Comparison of ENCODE assay signal across 12 cellular contexts in genomic region chr17:44827863-44828262, GRCh38. TPM values are rescaled to one million over a fixed set of nuclear protein-coding genes. Genes with fewer than 3 reads are reported as not detected.
DNase-seq lines count a peak whose midpoint lies in the region; TF ChIP-seq lines count a peak whose summit lies in the region.
"Had no signal": no experiment of that assay in that cellular context is flagged by ENCODE, and none has a peak within 500 bp of the region (broad histone marks: within the 10 kb centered on the region; RNA-seq: fewer than 3 reads in every experiment).

No MANE protein-coding gene starts in this region.

- peak overlapping the region; percentile 78 for H3K4me2 ChIP-seq in OCI-LY3 (ENCODE audit: low read length)

- H3K79me2 ChIP-seq in OCI-LY3 (ENCODE audit: low read length) = peaks cover 68% of the 10 kb centered on the region

- intact Hi-C loops in ovary (cut with DNase I) = no loop called here

- H3K9me3 ChIP-seq in OCI-LY3 (ENCODE audit: insufficient read depth, low read length) (no peaks in the 10 kb centered on the region), ovary (no peaks in the 10 kb centered on the region)
- H3K9me3 ChIP-seq: Caco-2 had no signal

- no peak overlapping the region for H2AFZ ChIP-seq in OCI-LY3 (ENCODE audit: low read depth, low read length)

- TF ChIP-seq EP300 in ovary (IDR thresholded peaks at IDR 0.05) = no peak

- H3K27ac ChIP-seq in OCI-LY3 (ENCODE audit: low read length) = no peak overlapping the region
- no peak overlapping the region for H3K27ac ChIP-seq in ovary

- DNase-seq in Caki2 (ENCODE audit: low read depth) (peak; percentile 29), fibroblast of gingiva (ENCODE audit: low read depth) (peak; percentile 14), ovary (no peak), DMS53 treated with DMSO at 0.1 percent for 48 hours (lab: John Stamatoyannopoulos, UW; ENCODE audit: unreplicated experiment) (no peak), SK-N-DZ (ENCODE audit: low spot score) (no peak), putamen (ENCODE audit: low spot score) (no peak)
- no peak for DNase-seq in activated T-cell treated with anti-CD3 and anti-CD28 coated beads, Interleukin-2, amount 50 U/mL, for 1 hour
- DNase-seq: stimulated activated CD4-positive, alpha-beta T cell treated with anti-CD3 and anti-CD28 coated beads, Interleukin-4, amount 100 ng/mL, for 1 hour; substantia nigra had no signal

- H3K4me1 ChIP-seq in OCI-LY3 (ENCODE audit: low read length) (peaks cover 11% of the 10 kb centered on the region), ovary (ENCODE audit: insufficient read depth) (no peaks in the 10 kb centered on the region)

- no peak for TF ChIP-seq POLR2A in ovary (IDR thresholded peaks at IDR 0.05)

- TF ChIP-seq CTCF in OCI-LY3 (IDR thresholded peaks at IDR 0.05; ENCODE audit: low read depth, low read length) (no peak), ovary (IDR thresholded peaks at IDR 0.05) (no peak)

- H3K4me3 ChIP-seq in OCI-LY3 (ENCODE audit: low read length) (peak overlapping the region; percentile 90; the same call in 1 of the 2 replicates), ovary (peak overlapping the region; percentile 65)

- 0 out of 2 replicates have a peak, but pooled peaks cover 3% of the 10 kb centered on the region for H3K27me3 ChIP-seq in OCI-LY3 (ENCODE audit: low read depth, low read length)
- no peaks in the 10 kb centered on the region for H3K27me3 ChIP-seq in ovary

- in situ Hi-C loops in Caki2 (cut with HindIII; ENCODE audit: low pct_unique_long_range_greater_than_20kb, low sequenced_read_pairs) = no loop called here

- H3K9ac ChIP-seq in OCI-LY3 (ENCODE audit: low read length) = no peak overlapping the region

- peaks cover 17% of the 10 kb centered on the region for H4K20me1 ChIP-seq in OCI-LY3 (ENCODE audit: insufficient read depth, low read length)

- H3K36me3 ChIP-seq in OCI-LY3 (replicated peaks; ENCODE audit: low read depth, low read length) (no peaks in the 10 kb centered on the region), ovary (no peaks in the 10 kb centered on the region)

- WGBS in ovary, 3 donors = 74 to 82% (median 77%) methylated on average over 1 of the region's 1 CpG

RNA-seq across cellular contexts. Expression of gene GJC1, which starts 2.2 kb away (rescaled TPM):
- 19.9 and 26.3 TPM in 2 replicates for total RNA-seq in Caki2 (2014; rRNA removed; shearing (Covaris generic); ENCODE audit: low replicate concordance)
- total RNA-seq in ovary = 1 to 10 TPM; 1.3 to 6.4 (median 4.3) TPM
- 10 to 100 TPM in 1 of 2 donors, 1 to 10 TPM in 1; 3.8 to 18.4 TPM for polyA plus RNA-seq in ovary
- polyA plus RNA-seq in SK-N-DZ (2014; cell fraction: cytosol; rRNA removed) = 41.0 and 48.8 TPM in 2 replicates
- polyA plus RNA-seq in SK-N-DZ (2014; cell fraction: nucleus; rRNA removed) = 15.7 and 37.2 TPM in 2 replicates

RNA-seq across cellular contexts. Expression of gene HIGD1B, which starts 19.8 kb away (rescaled TPM):
- total RNA-seq in Caki2 (2014; rRNA removed; shearing (Covaris generic); ENCODE audit: low replicate concordance) = not detected in 2 replicates
- total RNA-seq in ovary = 1 to 10 TPM; 1.1 to 5.6 (median 2.0) TPM
- 1 to 10 TPM; 6.3 to 6.8 TPM for polyA plus RNA-seq in ovary
- polyA plus RNA-seq in SK-N-DZ (2014; cell fraction: cytosol; rRNA removed) = not detected in 2 replicates
- polyA plus RNA-seq in SK-N-DZ (2014; cell fraction: nucleus; rRNA removed) = not detected in 2 replicates
- total RNA-seq: Caco-2, NCI-H460 had no signal

Comparison
In these comparisons a context has a peak if more than half of its experiments do, and no peak if none do; other contexts are left out.
1. DNase-seq: peak in Caki2 (single experiment) and fibroblast of gingiva (single experiment); none in ovary (0 of 5), DMS53 treated with DMSO at 0.1 percent for 48 hours (single experiment), activated T-cell treated with anti-CD3 and anti-CD28 coated beads, Interleukin-2, amount 50 U/mL, for 1 hour (single experiment), SK-N-DZ (single experiment) and putamen (single experiment).